In genomic region chr5:170475269-170476000, GRCh38 we compare ENCODE assay signal across 25 cellular contexts. TPM values are rescaled to one million over a fixed set of nuclear protein-coding genes. Genes with fewer than 3 reads are reported as not detected.
DNase-seq lines count a peak whose midpoint lies in the region; ATAC-seq and TF ChIP-seq lines count a peak whose summit lies in the region.
"Had no signal": no experiment of that assay in that cellular context is flagged by ENCODE, and none has a peak within 500 bp of the region (broad histone marks: within the 10 kb centered on the region; RNA-seq: fewer than 3 reads in every experiment).

No MANE protein-coding gene starts in this region.

- POLR2A ChIA-PET in activated CD4-positive, alpha-beta T cell treated with anti-CD3 and anti-CD28 coated beads, Interleukin-2, amount 10 ng/mL, durations not matched to agents 7 days and 5 days (lab: Charles Lee) = no interaction called here

- no peak for TF ChIP-seq POLR2A in stomach (IDR thresholded peaks at IDR 0.05)

- H3K27ac Mint-ChIP-seq in GM23338 (no peak overlapping the region), nephron progenitor cell (peak overlapping the region; percentile 16)
- no peak overlapping the region for H3K27ac Mint-ChIP-seq in activated CD4-positive, alpha-beta T cell treated with anti-CD3 and anti-CD28 coated beads, Interleukin-2, amount 10 ng/mL, durations not matched to agents 7 days and 5 days
- H3K27ac Mint-ChIP-seq: activated naive CD8-positive, alpha-beta T cell treated with anti-CD3 and anti-CD28 coated beads for 36 hours; natural killer cell treated with Interleukin-12 subunit alpha and Interleukin-12 subunit beta and Interleukin-15 and Interleukin-18, amount 100 ng/mL, for 72 hours had no signal

- H3F3A ChIP-seq in GM23338 (replicated peaks; ENCODE audit: low read depth) = no peaks in the 10 kb centered on the region

- H3K4me3 Mint-ChIP-seq in GM23338 = no peak overlapping the region
- no peak overlapping the region for H3K4me3 Mint-ChIP-seq in nephron progenitor cell
- H3K4me3 Mint-ChIP-seq in activated CD4-positive, alpha-beta T cell treated with anti-CD3 and anti-CD28 coated beads, Interleukin-2, amount 10 ng/mL, durations not matched to agents 7 days and 5 days = no peak overlapping the region
- H3K4me3 Mint-ChIP-seq: activated naive CD8-positive, alpha-beta T cell treated with anti-CD3 and anti-CD28 coated beads for 36 hours; natural killer cell treated with Interleukin-12 subunit alpha and Interleukin-12 subunit beta and Interleukin-15 and Interleukin-18, amount 100 ng/mL, for 72 hours had no signal

- H3K4me1 Mint-ChIP-seq in GM23338 = peaks cover 20% of the 10 kb centered on the region
- H3K4me1 Mint-ChIP-seq in nephron progenitor cell = peaks cover 36% of the 10 kb centered on the region
- H3K4me1 Mint-ChIP-seq in activated CD4-positive, alpha-beta T cell treated with anti-CD3 and anti-CD28 coated beads, Interleukin-2, amount 10 ng/mL, durations not matched to agents 7 days and 5 days = no peaks in the 10 kb centered on the region
- H3K4me1 Mint-ChIP-seq: activated naive CD8-positive, alpha-beta T cell treated with anti-CD3 and anti-CD28 coated beads for 36 hours had no signal

- H3K27me3 ChIP-seq in GM23338 (ENCODE audit: insufficient read depth) = no peaks in the 10 kb centered on the region
- peaks cover 0 to 15% (median 3%) of the 10 kb centered on the region in 3 donors for H3K27me3 ChIP-seq in stomach
- H3K27me3 ChIP-seq: breast epithelium, gastrocnemius medialis, suprapubic skin had no signal

- H4K20me1 ChIP-seq in GM23338 (replicated peaks; ENCODE audit: insufficient read depth) = no peaks in the 10 kb centered on the region

- H3K9me2 ChIP-seq in GM23338 (ENCODE audit: insufficient read depth) = no peaks in the 10 kb centered on the region

- H3K79me2 ChIP-seq in GM23338 (replicated peaks; ENCODE audit: insufficient read depth) = no peaks in the 10 kb centered on the region

- no peak for ATAC-seq in GM23338
- ATAC-seq in HG02588 (IDR thresholded peaks at IDR 0.05; ENCODE audit: unreplicated experiment) = no peak
- ATAC-seq: gastrocnemius medialis; K562; natural killer cell treated with Interleukin-12 subunit alpha and Interleukin-12 subunit beta and Interleukin-15 and Interleukin-18, amount 100 ng/mL, for 72 hours had no signal

- H3K36me3 Mint-ChIP-seq in GM23338 (ENCODE audit: low read depth) = no peaks in the 10 kb centered on the region
- no peaks in the 10 kb centered on the region for H3K36me3 Mint-ChIP-seq in nephron progenitor cell (ENCODE audit: low read depth)
- no peaks in the 10 kb centered on the region for H3K36me3 Mint-ChIP-seq in activated CD4-positive, alpha-beta T cell treated with anti-CD3 and anti-CD28 coated beads, Interleukin-2, amount 10 ng/mL, durations not matched to agents 7 days and 5 days (ENCODE audit: low read depth)
- H3K36me3 Mint-ChIP-seq: activated naive CD8-positive, alpha-beta T cell treated with anti-CD3 and anti-CD28 coated beads for 36 hours; natural killer cell treated with Interleukin-12 subunit alpha and Interleukin-12 subunit beta and Interleukin-15 and Interleukin-18, amount 100 ng/mL, for 72 hours had no signal

- H3K36me3 ChIP-seq in GM23338 (ENCODE audit: insufficient read depth) (no peaks in the 10 kb centered on the region), stomach (no peaks in the 10 kb centered on the region)
- H3K36me3 ChIP-seq: breast epithelium, gastrocnemius medialis, suprapubic skin had no signal

- no peak for TF ChIP-seq EP300 in stomach (IDR thresholded peaks at IDR 0.05)

- H3K4me1 ChIP-seq in GM23338 (ENCODE audit: insufficient read depth) = peaks cover 17% of the 10 kb centered on the region
- H3K4me1 ChIP-seq in stomach = no peaks in the 10 kb centered on the region
- H3K4me1 ChIP-seq: breast epithelium, gastrocnemius medialis, suprapubic skin had no signal

- H3K27me3 Mint-ChIP-seq in GM23338 (ENCODE audit: insufficient read depth, low read depth, poor library complexity) (peaks cover 2% of the 10 kb centered on the region), nephron progenitor cell (ENCODE audit: low read depth, poor library complexity) (peaks cover 25% of the 10 kb centered on the region)
- peaks cover 31% of the 10 kb centered on the region for H3K27me3 Mint-ChIP-seq in activated CD4-positive, alpha-beta T cell treated with anti-CD3 and anti-CD28 coated beads, Interleukin-2, amount 10 ng/mL, durations not matched to agents 7 days and 5 days

- intact Hi-C loops in stomach (cut with DNase I; ENCODE audit: low total_unique reads) = no loop called here

- in situ Hi-C loops in astrocyte of the spinal cord (cut with HindIII; ENCODE audit: low sequenced_read_pairs) = no loop called here

- peak overlapping the region; percentile 32; the same call in 1 of the 2 replicates for H2AFZ ChIP-seq in GM23338

- H3K27ac ChIP-seq in GM23338 (ENCODE audit: low read depth) (no peak overlapping the region), stomach (no peak overlapping the region)
- H3K27ac ChIP-seq: breast epithelium, gastrocnemius medialis, suprapubic skin had no signal

- no peaks in the 10 kb centered on the region for H3K9me3 Mint-ChIP-seq in GM23338
- no peaks in the 10 kb centered on the region for H3K9me3 Mint-ChIP-seq in nephron progenitor cell
- H3K9me3 Mint-ChIP-seq in activated CD4-positive, alpha-beta T cell treated with anti-CD3 and anti-CD28 coated beads, Interleukin-2, amount 10 ng/mL, durations not matched to agents 7 days and 5 days = no peaks in the 10 kb centered on the region
- H3K9me3 Mint-ChIP-seq: activated naive CD8-positive, alpha-beta T cell treated with anti-CD3 and anti-CD28 coated beads for 36 hours; natural killer cell treated with Interleukin-12 subunit alpha and Interleukin-12 subunit beta and Interleukin-15 and Interleukin-18, amount 100 ng/mL, for 72 hours had no signal

- H3K4me3 ChIP-seq in GM23338 = no peak overlapping the region
- H3K4me3 ChIP-seq in astrocyte of the spinal cord (ENCODE audit: low read depth, low read length) = no peak overlapping the region
- H3K4me3 ChIP-seq in stomach = no peak overlapping the region
- H3K4me3 ChIP-seq: breast epithelium, gastrocnemius medialis, K562, suprapubic skin had no signal

- CTCF ChIA-PET in activated CD4-positive, alpha-beta T cell treated with anti-CD3 and anti-CD28 coated beads, Interleukin-2, amount 10 ng/mL, durations not matched to agents 7 days and 5 days (lab: Charles Lee) = interaction anchor here (0.9 to 1.3 kb wide), 2 partner anchors 9 to 11 kb away, joined by 3 read pairs; no protein-coding TSS in a partner anchor

- no peak for TF ChIP-seq CTCF in GM23338 (conservative IDR thresholded peaks at IDR 0.05; ENCODE audit: low read depth in 2 of 2)
- no peak for TF ChIP-seq CTCF in astrocyte of the spinal cord (IDR thresholded peaks at IDR 0.05; ENCODE audit: low read depth, low read length)
- TF ChIP-seq CTCF in nephron progenitor cell (IDR thresholded peaks at IDR 0.05) = no peak
- TF ChIP-seq CTCF in stomach (IDR thresholded peaks at IDR 0.05) = no peak

- WGBS in stomach, 5 donors = 73 to 82% (median 77%) methylated on average over 6 of the region's 6 CpGs

- peak overlapping the region; percentile 55 for H3K4me2 ChIP-seq in GM23338

- no peaks in the 10 kb centered on the region for H3K9me3 ChIP-seq in stomach
- H3K9me3 ChIP-seq: gastrocnemius medialis, suprapubic skin had no signal

- no peak for DNase-seq in GM23338 (ENCODE audit: low spot score)
- DNase-seq in MV-4-11 (lab: John Stamatoyannopoulos, UW) = peak; percentile 87
- peak; percentile 35 for DNase-seq in astrocyte of the spinal cord (ENCODE audit: low read depth, low spot score)
- no peak for DNase-seq in nephron progenitor cell
- no peak for DNase-seq in activated CD4-positive, alpha-beta T cell treated with anti-CD3 and anti-CD28 coated beads, Interleukin-2, amount 10 ng/mL, durations not matched to agents 7 days and 5 days
- no peak for DNase-seq in stomach
- no peak for DNase-seq in stimulated activated naive CD4-positive, alpha-beta T cell treated with Interleukin-2 at 50 U/mL for 16 hours (lab: John Stamatoyannopoulos, UW)
- DNase-seq: activated CD4-positive, CD25-positive, alpha-beta regulatory T cell treated with anti-CD3 and anti-CD28 coated beads, Interleukin-2, amount 50 U/mL, for 72 hours; activated naive CD8-positive, alpha-beta T cell treated with anti-CD3 and anti-CD28 coated beads for 36 hours; DMS79 treated with DMSO at 0.1 percent for 48 hours; gastrocnemius medialis; kidney glomerular epithelial cell; NCI-H2107; NCI-H524; SHP77; stimulated activated CD4-positive, alpha-beta T cell treated with anti-CD3 and anti-CD28 coated beads, Interleukin-12 subunit alpha, Interleukin-12 subunit beta, amount 100 ng/mL, for 4 hours had no signal

TF ChIP-seq in GM23338, 12 proteins besides CTCF, POLR2A, EP300 and RAD21:
- no peak for TF ChIP-seq EZH2 (IDR thresholded peaks at IDR 0.05; ENCODE audit: low read depth, unreplicated experiment)

RNA-seq across cellular contexts. Expression of gene KCNIP1, which starts 28.4 kb away (rescaled TPM):
- total RNA-seq in GM23338 (2014; rRNA removed; shearing (Covaris generic)) = 0.31 and 3.0 TPM in 2 replicates
- polyA plus RNA-seq in GM23338 (2016; fragmentation: Nextera tagmentation; extraction: Ambion mirVana) (0.42 and 0.87 TPM in 2 replicates), stomach (under 1 TPM; 0.20 to 0.61 (median 0.31) TPM)
- not detected for total RNA-seq in activated CD4-positive, alpha-beta T cell treated with anti-CD3 and anti-CD28 coated beads, Interleukin-2, amount 10 ng/mL, durations not matched to agents 7 days and 5 days
- under 1 TPM in 2 of 5 donors, not detected in 3; 0.29 to 0.73 TPM for total RNA-seq in stomach
- total RNA-seq: activated naive CD8-positive, alpha-beta T cell treated with anti-CD3 and anti-CD28 coated beads for 36 hours; gastrocnemius medialis; K562; natural killer cell treated with Interleukin-12 subunit alpha and Interleukin-12 subunit beta and Interleukin-15 and Interleukin-18, amount 100 ng/mL, for 72 hours; OCI-LY7; pulmonary artery endothelial cell; T-helper 2 cell treated with Interferon-gamma antibody and Interleukin-4, amounts not matched to agents 100 ng/mL and 5 ng/mL, for 36 hours had no signal
- polyA plus RNA-seq: AG04450, K562 had no signal

Comparison
In these comparisons a context has a peak if more than half of its experiments do, and no peak if none do; other contexts are left out.
1. DNase-seq: peak in MV-4-11 (single experiment) and astrocyte of the spinal cord (single experiment); none in GM23338 (single experiment), nephron progenitor cell (single experiment), activated CD4-positive, alpha-beta T cell treated with anti-CD3 and anti-CD28 coated beads, Interleukin-2, amount 10 ng/mL, durations not matched to agents 7 days and 5 days (single experiment), stomach (single experiment) and stimulated activated naive CD4-positive, alpha-beta T cell treated with Interleukin-2 at 50 U/mL for 16 hours (single experiment).